27 cellular contexts compared by ENCODE assay signal in the genomic region with DNA sequence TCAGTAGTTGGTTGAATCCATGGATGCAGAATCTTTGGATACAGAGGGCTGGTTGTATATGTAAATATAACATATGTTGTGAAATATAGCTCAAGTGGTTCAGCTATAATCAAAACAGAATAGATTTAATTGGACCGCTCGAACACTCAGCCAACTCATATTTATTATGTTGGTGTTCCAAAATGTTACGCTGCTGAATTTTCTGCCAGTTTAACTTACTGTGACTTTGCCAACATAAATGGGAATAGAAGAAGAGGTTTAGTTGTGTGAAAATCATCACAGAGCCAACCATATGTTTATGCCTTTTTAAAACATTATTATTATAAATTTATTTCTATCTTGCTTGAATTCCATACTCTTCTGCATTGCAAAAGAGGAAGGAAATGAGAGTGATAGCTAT.
"Had no signal": no experiment of that assay in that cellular context is flagged by ENCODE, and none has a peak within 500 bp of the region (broad histone marks: within the 10 kb centered on the region; RNA-seq: fewer than 3 reads in every experiment).

No MANE protein-coding gene starts in this region.

- H3K9me3 ChIP-seq: suprapubic skin, testis, thoracic aorta, thyroid gland, tibial artery, tibial nerve, transverse colon, upper lobe of left lung, upper lobe of right lung, uterus, vagina had no signal

- H3K36me3 Mint-ChIP-seq: stimulated activated effector memory CD8-positive, alpha-beta T cell treated with anti-CD3 and anti-CD28 coated beads, Interleukin-12 subunit alpha, Interleukin-12 subunit beta, amount 100 ng/mL, for 72 hours; stimulated activated memory B cell treated with anti-CD40 and anti-IgM and Interleukin-4, amounts not matched to agents 10 μg/mL and 1 μg/mL and 100 μg/mL, for 72 hours; stimulated activated naive B cell treated with anti-CD40 and anti-IgM and Interleukin-4, amounts not matched to agents 10 μg/mL and 1 μg/mL and 100 μg/mL, for 72 hours; type B pancreatic cell had no signal

- H3K36me3 ChIP-seq: stomach, suprapubic skin, thoracic aorta, thyroid gland, tibial artery, tibial nerve, transverse colon, upper lobe of left lung, upper lobe of right lung, uterus, vagina had no signal

- H3K4me3 ChIP-seq: stomach, suprapubic skin, testis, thoracic aorta, thyroid gland, tibial artery, tibial nerve, transverse colon, upper lobe of left lung, upper lobe of right lung, uterus, vagina had no signal

- DNase-seq: stimulated activated CD4-positive, alpha-beta T cell treated with anti-CD3 and anti-CD28 coated beads, Interleukin-2, amount 100 ng/mL, for 48 hours; stimulated activated CD4-positive, alpha-beta T cell treated with anti-CD3 and anti-CD28 coated beads, Interleukin-4, amount 100 ng/mL, for 1 hour; stimulated activated CD4-positive, alpha-beta T cell treated with anti-CD3 and anti-CD28 coated beads, Interleukin-4, amount 100 ng/mL, for 24 hours; stimulated activated CD4-positive, alpha-beta T cell treated with anti-CD3 and anti-CD28 coated beads, Interleukin-4, amount 100 ng/mL, for 4 hours; stimulated activated CD8-positive, alpha-beta memory T cell treated with anti-CD3 and anti-CD28 coated beads, Interleukin-4, amount 100 ng/mL, for 48 hours; stimulated activated naive B cell treated with anti-CD40 and anti-IgM and Interleukin-4, amounts not matched to agents 10 μg/mL and 1 μg/mL and 100 μg/mL, for 72 hours; stimulated activated naive CD4-positive, alpha-beta T cell; stimulated activated naive CD4-positive, alpha-beta T cell treated with Interleukin-2 at 50 U/mL for 16 hours; stimulated activated naive CD8-positive, alpha-beta T cell treated with anti-CD3 and anti-CD28 coated beads, Interleukin-15, amount 100 ng/mL, for 72 hours; stimulated activated naive CD8-positive, alpha-beta T cell treated with anti-CD3 and anti-CD28 coated beads, Interleukin-15, Interleukin-2, amounts not matched to agents 100 U/mL and 50 U/mL, for 24 hours; stomach; substantia nigra; testis; tibial artery; transverse colon; upper lobe of left lung; upper lobe of right lung; uterus had no signal

- ATAC-seq: stimulated activated effector memory CD8-positive, alpha-beta T cell treated with anti-CD3 and anti-CD28 coated beads, Interleukin-12 subunit alpha, Interleukin-12 subunit beta, amount 100 ng/mL, for 72 hours; stimulated activated memory B cell treated with anti-CD40 and anti-IgM and Interleukin-4, amounts not matched to agents 10 μg/mL and 1 μg/mL and 100 μg/mL, for 72 hours; stimulated activated naive B cell treated with anti-CD40 and anti-IgM and Interleukin-4, amounts not matched to agents 10 μg/mL and 1 μg/mL and 100 μg/mL, for 72 hours; stimulated activated naive CD8-positive, alpha-beta T cell treated with anti-CD3 and anti-CD28 coated beads, Interleukin-15, amount 100 ng/mL, for 72 hours; stimulated activated naive CD8-positive, alpha-beta T cell treated with anti-CD3 and anti-CD28 coated beads, Interleukin-15, Interleukin-2, amounts not matched to agents 100 U/mL and 50 U/mL, for 24 hours had no signal

- H3K9me3 Mint-ChIP-seq: stimulated activated effector memory CD8-positive, alpha-beta T cell treated with anti-CD3 and anti-CD28 coated beads, Interleukin-12 subunit alpha, Interleukin-12 subunit beta, amount 100 ng/mL, for 72 hours; stimulated activated memory B cell treated with anti-CD40 and anti-IgM and Interleukin-4, amounts not matched to agents 10 μg/mL and 1 μg/mL and 100 μg/mL, for 72 hours; type B pancreatic cell had no signal

- H3K4me1 ChIP-seq: stomach, suprapubic skin, testis, tibial nerve, transverse colon, upper lobe of left lung, upper lobe of right lung, uterus, vagina had no signal

- H3K27ac Mint-ChIP-seq: stimulated activated effector memory CD8-positive, alpha-beta T cell treated with anti-CD3 and anti-CD28 coated beads, Interleukin-12 subunit alpha, Interleukin-12 subunit beta, amount 100 ng/mL, for 72 hours; stimulated activated memory B cell treated with anti-CD40 and anti-IgM and Interleukin-4, amounts not matched to agents 10 μg/mL and 1 μg/mL and 100 μg/mL, for 72 hours; stimulated activated naive B cell treated with anti-CD40 and anti-IgM and Interleukin-4, amounts not matched to agents 10 μg/mL and 1 μg/mL and 100 μg/mL, for 72 hours; stimulated activated naive CD8-positive, alpha-beta T cell treated with anti-CD3 and anti-CD28 coated beads, Interleukin-15, amount 100 ng/mL, for 72 hours; stimulated activated naive CD8-positive, alpha-beta T cell treated with anti-CD3 and anti-CD28 coated beads, Interleukin-15, Interleukin-2, amounts not matched to agents 100 ng/mL and 50 ng/mL, for 24 hours; type B pancreatic cell had no signal

- H3K27ac ChIP-seq: stomach, suprapubic skin, testis, thoracic aorta, thyroid gland, tibial artery, tibial nerve, transverse colon, upper lobe of left lung, upper lobe of right lung, uterus, vagina had no signal

- H3K27me3 ChIP-seq: stomach, suprapubic skin, testis, thyroid gland, tibial artery, tibial nerve, transverse colon, upper lobe of left lung, upper lobe of right lung, uterus, vagina had no signal
